Comparison of ENCODE assay signal across 9 cellular contexts in the genomic region with DNA sequence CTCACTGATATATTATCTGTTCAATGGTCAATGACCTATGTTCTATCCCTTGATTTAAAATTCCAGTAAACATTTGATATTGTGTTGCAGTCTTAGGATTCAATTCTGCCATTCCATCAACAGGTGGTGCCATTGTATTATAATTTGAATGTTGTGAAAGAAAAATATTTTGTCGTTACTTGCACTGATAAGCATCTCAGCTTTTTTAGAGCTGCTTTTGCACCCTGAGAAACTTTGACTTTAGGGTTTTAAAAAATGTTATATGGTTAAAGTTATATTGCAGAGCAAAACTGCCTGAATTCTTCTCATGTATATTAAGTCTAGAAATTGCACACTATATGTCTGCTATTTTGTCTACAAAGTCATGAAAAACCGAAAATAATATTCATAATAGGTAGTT. TPM values are rescaled to one million over a fixed set of nuclear protein-coding genes. Genes with fewer than 3 reads are reported as not detected.
A peak's percentile ranks its signal among the peaks of the same experiment; 100 is the strongest.
DNase-seq lines count a peak whose midpoint lies in the region; ATAC-seq, FAIRE-seq and TF ChIP-seq lines count a peak whose summit lies in the region.
"Had no signal": no experiment of that assay in that cellular context is flagged by ENCODE, and none has a peak within 500 bp of the region (broad histone marks: within the 10 kb centered on the region; RNA-seq: fewer than 3 reads in every experiment).

No MANE protein-coding gene starts in this region.

- H3K4me3 ChIP-seq in LNCaP clone FGC (ENCODE audit: low read depth, low read length), result no peak overlapping the region
- no peak overlapping the region for H3K4me3 ChIP-seq in adrenal gland
- H3K4me3 ChIP-seq in keratinocyte (ENCODE audit: control insufficient read depth in 2 of 3, extremely low read depth in 1 of 3, insufficient read depth in 2 of 3, low read depth in 1 of 3, low read length in 3 of 3), result no peak overlapping the region

- no peaks in the 10 kb centered on the region for H4K20me1 ChIP-seq in keratinocyte (ENCODE audit: control insufficient read depth, extremely low read depth, insufficient read depth, low read length)

- H3K9me1 ChIP-seq in keratinocyte (ENCODE audit: control insufficient read depth, extremely low read depth, insufficient read depth, low read length), result no peaks in the 10 kb centered on the region

- H3K9me3 ChIP-seq in adrenal gland (replicated peaks in 1 of 3), result no peaks in the 10 kb centered on the region
- no peaks in the 10 kb centered on the region for H3K9me3 ChIP-seq in keratinocyte (ENCODE audit: control insufficient read depth, low read depth, low read length)

- H3K27ac ChIP-seq in adrenal gland (no peak overlapping the region), keratinocyte (ENCODE audit: control insufficient read depth, insufficient read depth, low read length) (no peak overlapping the region)

- no peak overlapping the region for H3K9ac ChIP-seq in keratinocyte (ENCODE audit: control insufficient read depth, extremely low read depth, insufficient read depth, low read length)

- DNase-seq in NCI-H1694 treated with DMSO at 0.1 percent for 48 hours (lab: John Stamatoyannopoulos, UW) (peak; percentile 18), NCI-H1694 (lab: John Stamatoyannopoulos, UW) (no peak), LNCaP clone FGC (ENCODE audit: low read depth) (no peak), adrenal gland (peak in 1 of 7 donors; percentile 8), keratinocyte (ENCODE audit: low read depth, low spot score) (no peak), GOT3 (lab: John Stamatoyannopoulos, UW) (no peak)
- DNase-seq: activated B cell treated with CpG ODN at 0.5 μM for 24 hours had no signal

- intact Hi-C loops in adrenal gland (cut with DNase I), result no loop called here

- TF ChIP-seq CTCF in LNCaP clone FGC (IDR thresholded peaks at IDR 0.05; ENCODE audit: control insufficient read depth, extremely low read depth, insufficient read depth) (peak; percentile 76), adrenal gland (IDR thresholded peaks at IDR 0.05) (peak; percentile 33 to 70 (median 62)), keratinocyte (optimal IDR thresholded peaks at IDR 0.05 in 1 of 3, IDR thresholded peaks at IDR 0.05 in 1 of 3, conservative IDR thresholded peaks at IDR 0.05 in 1 of 3; ENCODE audit: extremely low read depth in 1 of 3, insufficient read depth in 2 of 3, low read length in 3 of 3) (peak in 2 of 3 experiments; percentile 45 to 56)

- dilution Hi-C loops in keratinocyte (cut with MboI; ENCODE audit: extremely low pct_ligation_motif_present, low sequenced_read_pairs), result loop anchor here (25.0 kb wide), 1 partner anchor 933 kb away; the partner anchor contains the start of gene RSU1

- WGBS in adrenal gland, 4 donors, result 41 to 44% (median 43%) methylated on average over 2 of the region's 2 CpGs

- no peaks in the 10 kb centered on the region for H3K79me2 ChIP-seq in keratinocyte (ENCODE audit: control insufficient read depth, insufficient read depth, low read length)

- H2AFZ ChIP-seq in keratinocyte (ENCODE audit: control insufficient read depth, low read length), result no peak overlapping the region

- no peaks in the 10 kb centered on the region for H3K4me1 ChIP-seq in adrenal gland (replicated peaks in 1 of 2)
- no peaks in the 10 kb centered on the region for H3K4me1 ChIP-seq in keratinocyte (ENCODE audit: control insufficient read depth, extremely low read depth, insufficient read depth, low read length)

- no peaks in the 10 kb centered on the region for H3K27me3 ChIP-seq in adrenal gland
- H3K27me3 ChIP-seq in keratinocyte (ENCODE audit: control insufficient read depth, extremely low read depth, insufficient read depth, low read length), result no peaks in the 10 kb centered on the region

- no peak overlapping the region for H3K4me2 ChIP-seq in keratinocyte (ENCODE audit: control insufficient read depth, extremely low read depth, insufficient read depth, low read depth, low read length)

- FAIRE-seq in keratinocyte (lab: Jason Lieb, UNC), result no peak

- ATAC-seq in GM18861 (IDR thresholded peaks at IDR 0.05; ENCODE audit: unreplicated experiment) (no peak), GM21367 (IDR thresholded peaks at IDR 0.05; ENCODE audit: unreplicated experiment) (no peak)

- TF ChIP-seq POLR2A in adrenal gland (IDR thresholded peaks at IDR 0.05), result no peak

- H3K36me3 ChIP-seq in adrenal gland (replicated peaks in 1 of 2), result no peaks in the 10 kb centered on the region
- no peaks in the 10 kb centered on the region for H3K36me3 ChIP-seq in keratinocyte (ENCODE audit: control insufficient read depth in 2 of 2, extremely low read depth in 1 of 2, insufficient read depth in 2 of 2, low read length in 2 of 2)

RNA-seq across cellular contexts. Expression of gene MINDY3, which starts 18.8 kb away (rescaled TPM):
- 10 to 100 TPM; 16.7 to 38.9 (median 32.5) TPM for total RNA-seq in adrenal gland
- polyA plus RNA-seq in adrenal gland (10 to 100 TPM; 23.3 to 40.3 (median 29.8) TPM), keratinocyte (14.9 to 22.1 TPM (median 16.1 TPM) in 3 replicates)
- polyA plus RNA-seq in keratinocyte (2011; ENCODE audit: low read depth), result 22.7 TPM
- 11.8 and 21.5 TPM in 2 replicates for polyA plus RNA-seq in keratinocyte (2011; cell fraction: cytosol; rRNA removed)
- polyA plus RNA-seq in keratinocyte (2011; cell fraction: nucleus; rRNA removed), result 21.5 and 29.1 TPM in 2 replicates
- polyA plus RNA-seq in keratinocyte (2012; ENCODE audit: low replicate concordance), result 13.5 and 16.9 TPM in 2 replicates
- polyA minus RNA-seq in keratinocyte, result 5.4 to 19.6 TPM (median 10.3 TPM) in 3 replicates
- 19.2 TPM for polyA minus RNA-seq in keratinocyte (2011; cell fraction: cytosol; rRNA and poly(A)+ RNA removed)
- polyA minus RNA-seq in keratinocyte (2011; cell fraction: nucleus; rRNA and poly(A)+ RNA removed), result 14.4 and 22.6 TPM in 2 replicates
